In the genomic region with DNA sequence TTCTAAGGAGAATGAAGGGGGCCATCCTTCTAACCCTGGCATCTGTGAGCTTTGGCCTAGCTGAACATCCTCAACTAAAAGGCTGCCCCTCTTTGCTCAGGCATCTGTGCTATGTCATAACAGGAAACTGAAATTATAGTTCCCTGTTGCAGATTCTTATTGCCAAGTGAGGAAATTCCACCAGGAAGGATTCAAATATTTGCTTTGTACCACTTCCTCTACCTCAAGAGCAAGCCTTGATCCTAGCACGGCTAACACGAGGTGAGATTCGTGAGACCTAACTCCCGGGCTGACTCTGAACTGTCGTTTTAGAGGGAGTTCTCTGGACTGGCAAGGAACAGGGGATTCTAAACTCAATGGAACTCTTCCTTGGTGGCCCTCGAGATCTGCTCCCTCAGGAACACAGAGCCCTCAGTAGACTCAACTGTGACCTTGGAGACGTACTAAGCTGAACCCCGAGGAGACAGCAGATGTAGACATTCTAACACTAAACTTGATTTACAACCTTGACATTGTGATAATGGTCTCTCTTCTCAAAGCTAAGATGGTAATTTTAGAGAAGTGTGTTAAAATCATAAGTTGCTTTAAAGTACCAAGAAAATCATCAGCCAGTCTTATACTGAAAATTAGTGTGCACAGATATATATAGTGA, we compare ENCODE assay signal across 9 cellular contexts. TPM values are rescaled to one million over a fixed set of nuclear protein-coding genes. Genes with fewer than 3 reads are reported as not detected.
A peak's percentile ranks its signal among the peaks of the same experiment; 100 is the strongest.
DNase-seq lines count a peak whose midpoint lies in the region; ATAC-seq and TF ChIP-seq lines count a peak whose summit lies in the region.
"Had no signal": no experiment of that assay in that cellular context is flagged by ENCODE, and none has a peak within 500 bp of the region (broad histone marks: within the 10 kb centered on the region; RNA-seq: fewer than 3 reads in every experiment).

No MANE protein-coding gene starts in this region.

- H3K9me3 ChIP-seq in mononuclear cell (ENCODE audit: low read depth, low read length), result no peaks in the 10 kb centered on the region

- peak overlapping the region; percentile 5 for H3K27ac ChIP-seq in angular gyrus (ENCODE audit: low read depth, low read length)

- ATAC-seq in HG03460 (IDR thresholded peaks at IDR 0.05; ENCODE audit: unreplicated experiment) (no peak), HG02571 (IDR thresholded peaks at IDR 0.05; ENCODE audit: unreplicated experiment) (no peak)

- DNase-seq in AG20443 (ENCODE audit: low spot score), result peak; percentile 35
- peak; percentile 24 for DNase-seq in HFFc6
- DNase-seq in middle frontal gyrus (ENCODE audit: extremely low spot score, low spot score), result no peak
- no peak for DNase-seq in stimulated activated CD4-positive, alpha-beta T cell treated with anti-CD3 and anti-CD28 coated beads, Interleukin-2, amount 100 ng/mL, for 48 hours
- DNase-seq: NCI-H1694 had no signal

- peaks cover 1% of the 10 kb centered on the region; the same call in 1 of the 2 replicates for H3K27me3 Mint-ChIP-seq in HFFc6 (ENCODE audit: insufficient read depth)

- peak overlapping the region; percentile 1 for H3K4me3 ChIP-seq in mononuclear cell (ENCODE audit: low read length)

- peaks cover 66% of the 10 kb centered on the region for H3K4me1 ChIP-seq in mononuclear cell (ENCODE audit: insufficient read depth, low read length)

- H3K9me3 Mint-ChIP-seq in HFFc6, result no peaks in the 10 kb centered on the region

- no peak for TF ChIP-seq CTCF in HFFc6 (IDR thresholded peaks at IDR 0.05)

- peaks cover 67% of the 10 kb centered on the region for H3K4me1 Mint-ChIP-seq in HFFc6 (ENCODE audit: low read depth)

- no peaks in the 10 kb centered on the region for H3K27me3 ChIP-seq in mononuclear cell (ENCODE audit: insufficient read depth, low read length)

- H3K36me3 Mint-ChIP-seq in HFFc6 (ENCODE audit: low read depth), result peaks cover 8% of the 10 kb centered on the region; the same call in 1 of the 2 replicates

- H3K4me3 Mint-ChIP-seq in HFFc6, result peak overlapping the region; percentile 80

- H3K27ac Mint-ChIP-seq in HFFc6, result peak overlapping the region; percentile 94

RNA-seq across cellular contexts. Expression of a gene that starts 4.2 kb away (rescaled TPM):
- total RNA-seq in HFFc6 (2021; fragmentation: NEBNext Ultra II Directional; extraction: Animal tissue kit (Norgen Biotek cat#: 25700)), result 10 to 100 TPM; 66.4 to 91.3 (median 78.3) TPM
- total RNA-seq in mononuclear cell, result 92.4 TPM

RNA-seq across cellular contexts. Expression of a gene that starts 43.9 kb away (rescaled TPM):
- total RNA-seq in HFFc6 (2021; fragmentation: NEBNext Ultra II Directional; extraction: Animal tissue kit (Norgen Biotek cat#: 25700)), result 10 to 100 TPM; 15.5 to 18.3 (median 16.9) TPM
- 7.8 TPM for total RNA-seq in mononuclear cell

RNA-seq across cellular contexts. Expression of a gene that starts 59.7 kb away (rescaled TPM):
- total RNA-seq in HFFc6 (2021; fragmentation: NEBNext Ultra II Directional; extraction: Animal tissue kit (Norgen Biotek cat#: 25700)), result not detected
- total RNA-seq in mononuclear cell, result 0.10 TPM

Comparison
In these comparisons a context has a peak if more than half of its experiments do, and no peak if none do; other contexts are left out.
1. DNase-seq: peak in AG20443 (single experiment) and HFFc6 (single experiment); none in middle frontal gyrus (single experiment) and stimulated activated CD4-positive, alpha-beta T cell treated with anti-CD3 and anti-CD28 coated beads, Interleukin-2, amount 100 ng/mL, for 48 hours (0 of 2).